ENCODE assay signal across 19 cellular contexts in the genomic region with DNA sequence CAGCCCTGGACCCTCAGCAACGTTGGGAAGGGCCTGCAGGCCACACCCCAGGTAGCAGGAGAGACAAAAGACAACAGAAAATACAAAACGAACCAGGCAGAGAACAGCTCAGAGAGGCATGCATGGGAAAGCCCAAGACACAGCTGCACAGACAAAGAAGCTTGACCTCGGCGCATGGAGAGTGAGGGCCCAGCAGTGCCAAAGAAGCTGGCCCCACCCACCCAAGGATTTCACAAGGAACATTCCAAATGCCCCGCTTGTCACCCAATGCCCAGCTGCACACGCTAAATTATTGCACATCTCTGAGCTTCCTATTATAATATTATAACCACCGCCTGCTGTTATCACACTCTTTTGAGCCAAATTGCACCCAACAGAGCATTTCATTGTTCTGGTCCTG.
"Had no signal": no experiment of that assay in that cellular context is flagged by ENCODE, and none has a peak within 500 bp of the region (broad histone marks: within the 10 kb centered on the region; RNA-seq: fewer than 3 reads in every experiment).

No MANE protein-coding gene starts in this region.

- H3K27ac ChIP-seq: cardiac muscle cell, thoracic aorta had no signal

- H3K36me3 ChIP-seq: cardiac muscle cell, sigmoid colon, thoracic aorta, upper lobe of left lung had no signal

- H3K27me3 ChIP-seq: cardiac muscle cell, sigmoid colon, upper lobe of left lung had no signal

- ATAC-seq: activated CD8-positive, alpha-beta T cell treated with anti-CD3 and anti-CD28 coated beads, Interleukin-2, amount 10 ng/mL, durations not matched to agents 7 days and 5 days; activated naive CD8-positive, alpha-beta T cell treated with anti-CD3 and anti-CD28 coated beads, Interleukin-2, amount 50 U/mL, for 24 hours; naive thymus-derived CD8-positive, alpha-beta T cell had no signal

- H3K9me3 ChIP-seq: sigmoid colon, thoracic aorta, upper lobe of left lung had no signal

- H3K4me3 ChIP-seq: cardiac muscle cell, sigmoid colon, thoracic aorta, upper lobe of left lung had no signal

- DNase-seq: activated CD4-positive, alpha-beta T cell treated with anti-CD3 and anti-CD28 coated beads for 1 hour; activated CD4-positive, alpha-beta T cell treated with anti-CD3 and anti-CD28 coated beads, Interleukin-2, amount 50 U/mL, for 1 hour; activated CD8-positive, alpha-beta T cell treated with anti-CD3 and anti-CD28 coated beads, Interleukin-2, amount 10 ng/mL, durations not matched to agents 7 days and 5 days; activated gamma-delta T cell; activated naive CD4-positive, alpha-beta T cell treated with anti-CD3 and anti-CD28 coated beads, Interleukin-2, amount 50 U/mL, for 16 hours; activated naive CD8-positive, alpha-beta T cell treated with anti-CD3 and anti-CD28 coated beads, Interleukin-2, amount 50 U/mL, for 24 hours; dermis blood vessel endothelial cell; effector CD8-positive, alpha-beta T cell; foreskin melanocyte; hippocampal formation; naive thymus-derived CD8-positive, alpha-beta T cell; retina; sigmoid colon; stimulated activated CD4-positive, alpha-beta T cell treated with anti-CD3 and anti-CD28 coated beads, Interleukin-4, amount 100 ng/mL, for 1 hour; stimulated activated naive CD4-positive, alpha-beta T cell treated with Interleukin-2 at 50 U/mL for 16 hours; T-helper 1 cell had no signal
